2 cellular contexts compared by ENCODE assay signal in genomic region chr5:168157141-168157540, GRCh38.
TF ChIP-seq lines count a peak whose summit lies in the region.

No MANE protein-coding gene starts in this region.

TF ChIP-seq in liver, 16 proteins besides CTCF, POLR2A, EP300 and RAD21:
- TF ChIP-seq REST (IDR thresholded peaks at IDR 0.05) = no peak
- TF ChIP-seq MAX (IDR thresholded peaks at IDR 0.05) = no peak
- peak; percentile 62 to 84 for TF ChIP-seq HNF4A (conservative IDR thresholded peaks at IDR 0.05)
- no peak for TF ChIP-seq YY1 (IDR thresholded peaks at IDR 0.05)
- TF ChIP-seq HNF4G (IDR thresholded peaks at IDR 0.05) = peak; percentile 49

TF ChIP-seq in HepG2, 621 proteins besides CTCF, POLR2A, EP300 and RAD21 (continued from another document):
- no peak for TF ChIP-seq PRDM10 (CRISPR knock-in tag; IDR thresholded peaks at IDR 0.05; ENCODE audit: low read depth)
- no peak for TF ChIP-seq TCF12 (IDR thresholded peaks at IDR 0.05)
- no peak for TF ChIP-seq TCF12 (CRISPR knock-in tag; IDR thresholded peaks at IDR 0.05)
- TF ChIP-seq POLR2AphosphoS2 (IDR thresholded peaks at IDR 0.05; ENCODE audit: low read depth, low read length) = no peak
- TF ChIP-seq NFE2L2 (IDR thresholded peaks at IDR 0.05; ENCODE audit: low read length) = no peak
- no peak for TF ChIP-seq ATF6 (CRISPR knock-in tag; conservative IDR thresholded peaks at IDR 0.05)
- TF ChIP-seq SMARCC2 (IDR thresholded peaks at IDR 0.05) = no peak
- no peak for TF ChIP-seq ZNF263 (CRISPR knock-in tag; IDR thresholded peaks at IDR 0.05)
- no peak for TF ChIP-seq EED (CRISPR knock-in tag; IDR thresholded peaks at IDR 0.05)
- TF ChIP-seq FOXO4 (CRISPR knock-in tag; conservative IDR thresholded peaks at IDR 0.05) = no peak
- TF ChIP-seq ZNF577 (CRISPR knock-in tag; IDR thresholded peaks at IDR 0.05; ENCODE audit: borderline replicate concordance, low read depth) = no peak
- TF ChIP-seq ZBTB40 (IDR thresholded peaks at IDR 0.05) = no peak
- no peak for TF ChIP-seq ZBTB40 (CRISPR knock-in tag; IDR thresholded peaks at IDR 0.05)
- TF ChIP-seq DR1 (CRISPR knock-in tag; IDR thresholded peaks at IDR 0.05) = no peak
